In genomic region chr5:180135128-180135955, GRCh38 we compare ENCODE assay signal across 1 cellular context.
TF ChIP-seq lines count a peak whose summit lies in the region.

No MANE protein-coding gene starts in this region.

TF ChIP-seq in H1, 55 proteins besides CTCF, POLR2A, EP300 and RAD21 (continued from another document):
- TF ChIP-seq CHD7 (IDR thresholded peaks at IDR 0.05; ENCODE audit: insufficient replicate concordance, low read length) (no peak), CBX8 (IDR thresholded peaks at IDR 0.05; ENCODE audit: borderline replicate concordance, low read depth, low read length) (no peak), TCF12 (IDR thresholded peaks at IDR 0.05; ENCODE audit: low read depth, low read length) (no peak), KDM1A (IDR thresholded peaks at IDR 0.05; ENCODE audit: borderline replicate concordance, low read length) (no peak), GTF2F1 (IDR thresholded peaks at IDR 0.05; ENCODE audit: borderline replicate concordance, low read depth, low read length) (no peak), CHD1 (IDR thresholded peaks at IDR 0.05; ENCODE audit: low read depth, low read length) (no peak), SAP30 (IDR thresholded peaks at IDR 0.05; ENCODE audit: insufficient read depth, insufficient replicate concordance, low read length) (no peak)
